ENCODE assay signal across 17 cellular contexts in the genomic region with DNA sequence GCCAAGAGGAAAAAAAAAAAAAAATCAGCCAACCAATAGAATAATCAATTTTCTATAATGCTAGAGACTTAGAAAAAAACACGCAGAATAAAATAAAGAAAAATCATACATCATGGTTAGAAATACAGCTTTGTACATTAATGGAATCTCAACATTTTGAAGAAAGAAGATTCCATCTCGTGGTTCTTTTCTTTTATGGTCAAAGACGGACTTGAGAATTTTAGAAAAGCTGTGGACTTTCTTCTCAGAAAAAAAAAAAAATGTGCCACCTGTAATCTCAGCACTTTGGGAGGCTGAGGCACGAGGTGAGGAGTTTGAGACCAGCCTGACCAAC. TPM values are rescaled to one million over a fixed set of nuclear protein-coding genes. Genes with fewer than 3 reads are reported as not detected.
A peak's percentile ranks its signal among the peaks of the same experiment; 100 is the strongest.
DNase-seq lines count a peak whose midpoint lies in the region; ATAC-seq, FAIRE-seq and TF ChIP-seq lines count a peak whose summit lies in the region.
"Had no signal": no experiment of that assay in that cellular context is flagged by ENCODE, and none has a peak within 500 bp of the region (broad histone marks: within the 10 kb centered on the region; RNA-seq: fewer than 3 reads in every experiment).

No MANE protein-coding gene starts in this region.

- FAIRE-seq in GM19239 (lab: Jason Lieb, UNC) = no peak

- no peak overlapping the region for H4K91ac ChIP-seq in mesenchymal stem cell (ENCODE audit: low read length)

- peaks cover 4 to 5% (median 4%) of the 10 kb centered on the region in 3 donors for H3K4me1 Mint-ChIP-seq in T-cell

- H3K27ac ChIP-seq in left ventricle myocardium inferior (replicated peaks) = no peak overlapping the region
- no peak overlapping the region for H3K27ac ChIP-seq in RWPE1
- H3K27ac ChIP-seq in mesenchymal stem cell (ENCODE audit: low read length, poor library complexity, severe bottlenecking) = no peak overlapping the region
- H3K27ac ChIP-seq: esophagus muscularis mucosa, heart left ventricle, suprapubic skin had no signal

- H3K27ac Mint-ChIP-seq in T-cell = no peak overlapping the region
- H3K27ac Mint-ChIP-seq: activated T-helper 2 cell treated with anti-CD3 and anti-CD28 coated beads, Interferon-gamma antibody, Interleukin-2, Interleukin-4, amounts not matched to agents 10 μg/mL and 5 μg/mL and 100 μg/mL, durations not matched to agents 14 hours and 24 hours and 36 hours; naive B cell had no signal

- H2BK5ac ChIP-seq in mesenchymal stem cell (ENCODE audit: low read depth, low read length, poor library complexity, severe bottlenecking) = no peak overlapping the region

- H3K23ac ChIP-seq in mesenchymal stem cell (ENCODE audit: low read length in 2 of 2) = no peak overlapping the region

- no peak overlapping the region for H3K4me3 Mint-ChIP-seq in T-cell
- H3K4me3 Mint-ChIP-seq: CD8-positive, alpha-beta memory T cell; naive B cell had no signal

- H4K8ac ChIP-seq in mesenchymal stem cell (ENCODE audit: low read length) = no peak overlapping the region

- H2AFZ ChIP-seq in mesenchymal stem cell (ENCODE audit: low read depth, low read length) = no peak overlapping the region

- POLR2A ChIA-PET in RWPE1 (lab: Yijun Ruan, JAX; ENCODE audit: low non-redundant PET) (no interaction called here), T-cell (lab: Charles Lee) (no interaction called here)

- H3K4me3 ChIP-seq in left ventricle myocardium inferior (no peak overlapping the region), mesenchymal stem cell (ENCODE audit: insufficient read depth in 1 of 2, low read depth in 1 of 2, low read length in 2 of 2) (no peak overlapping the region)
- H3K4me3 ChIP-seq: esophagus muscularis mucosa, HAP-1 had no signal

- no peak overlapping the region for H3K18ac ChIP-seq in mesenchymal stem cell (ENCODE audit: low read depth in 1 of 2, low read length in 2 of 2)

- no peak overlapping the region for H2BK120ac ChIP-seq in mesenchymal stem cell (ENCODE audit: low read depth, low read length)

- H3K36me3 Mint-ChIP-seq in T-cell = no peaks in the 10 kb centered on the region
- H3K36me3 Mint-ChIP-seq: brain; CD8-positive, alpha-beta memory T cell had no signal

- H3K4me2 ChIP-seq in mesenchymal stem cell (ENCODE audit: low read length, poor library complexity, severe bottlenecking) = no peak overlapping the region

- intact Hi-C loops in left ventricle myocardium inferior (cut with micrococcal nuclease) = no loop called here
- intact Hi-C loops in left cardiac atrium (cut with DNase I) = loop anchor here in 1 of 2 donors (5.0 kb wide), 1 partner anchor 313 kb away; no protein-coding TSS in a partner anchor

- H3K9me3 ChIP-seq in left ventricle myocardium inferior (replicated peaks) = no peaks in the 10 kb centered on the region
- H3K9me3 ChIP-seq in mesenchymal stem cell (ENCODE audit: control insufficient read depth, low read length) = no peaks in the 10 kb centered on the region
- H3K9me3 ChIP-seq: esophagus muscularis mucosa, HAP-1, heart left ventricle, suprapubic skin had no signal

- no peak overlapping the region for H2AK5ac ChIP-seq in mesenchymal stem cell (ENCODE audit: low read length, severe bottlenecking)

- WGBS in mesenchymal stem cell = 97% methylated on average over 3 of the region's 4 CpGs

- no peaks in the 10 kb centered on the region for H3K27me3 ChIP-seq in left ventricle myocardium inferior (ENCODE audit: low read depth)
- H3K27me3 ChIP-seq in mesenchymal stem cell (ENCODE audit: control insufficient read depth in 1 of 2, insufficient read depth in 1 of 2, low read length in 2 of 2) = no peaks in the 10 kb centered on the region
- H3K27me3 ChIP-seq: esophagus muscularis mucosa, heart left ventricle, suprapubic skin had no signal

- H3K4me1 ChIP-seq in left ventricle myocardium inferior (no peaks in the 10 kb centered on the region), mesenchymal stem cell (ENCODE audit: control insufficient read depth, insufficient read depth, low read depth, low read length) (no peaks in the 10 kb centered on the region)

- no peak overlapping the region for H3K4ac ChIP-seq in mesenchymal stem cell (ENCODE audit: low read depth in 1 of 2, low read length in 2 of 2)

- peak overlapping the region; percentile 82 for H3K9ac ChIP-seq in mesenchymal stem cell (ENCODE audit: low read length)

- no peak overlapping the region for H2BK12ac ChIP-seq in mesenchymal stem cell (ENCODE audit: low read length in 2 of 2)

- CTCF ChIA-PET in RWPE1 (lab: Yijun Ruan, JAX) (interaction anchor here (0.6 to 1.5 kb wide), 19 partner anchors 14 to 1987 kb away, joined by 3 to 16 read pairs (median 5); no protein-coding TSS in a partner anchor), T-cell (lab: Charles Lee) (interaction anchor here (0.6 to 1.5 kb wide), 13 partner anchors 9 to 1990 kb away, joined by 3 to 9 read pairs (median 3); no protein-coding TSS in a partner anchor)

- H3K9me3 Mint-ChIP-seq in T-cell = no peaks in the 10 kb centered on the region
- H3K9me3 Mint-ChIP-seq: activated T-helper 2 cell treated with anti-CD3 and anti-CD28 coated beads, Interferon-gamma antibody, Interleukin-2, Interleukin-4, amounts not matched to agents 10 μg/mL and 5 μg/mL and 100 μg/mL, durations not matched to agents 14 hours and 24 hours and 36 hours; naive B cell had no signal

- H2BK15ac ChIP-seq in mesenchymal stem cell (ENCODE audit: low read depth, poor library complexity, severe bottlenecking) = no peak overlapping the region

- TF ChIP-seq CTCF in left ventricle myocardium inferior (IDR thresholded peaks at IDR 0.05; ENCODE audit: borderline replicate concordance) (peak; percentile 5), RWPE1 (conservative IDR thresholded peaks at IDR 0.05; ENCODE audit: low read depth) (peak; percentile 24)

- no peaks in the 10 kb centered on the region for H3K36me3 ChIP-seq in left ventricle myocardium inferior
- no peaks in the 10 kb centered on the region for H3K36me3 ChIP-seq in mesenchymal stem cell (ENCODE audit: control insufficient read depth in 1 of 2, insufficient read depth in 2 of 2, low read depth in 1 of 2, low read length in 2 of 2)
- H3K36me3 ChIP-seq: esophagus muscularis mucosa, HAP-1, heart left ventricle, suprapubic skin had no signal

- DNase-seq in left ventricle myocardium inferior (no peak), left cardiac atrium (no peak), RWPE1 (ENCODE audit: low spot score) (no peak), mesenchymal stem cell (no peak), GM19239 (ENCODE audit: insufficient read length, low spot score) (no peak), amniotic stem cell (lab: John Stamatoyannopoulos, UW) (no peak), GOT3 (lab: John Stamatoyannopoulos, UW) (no peak), T-cell (no peak)

- H3K27me3 Mint-ChIP-seq in T-cell = peaks cover 0 to 10% of the 10 kb centered on the region in 2 donors

- H3K79me1 ChIP-seq in mesenchymal stem cell (replicated peaks; ENCODE audit: low read length, poor library complexity, severe bottlenecking) = no peaks in the 10 kb centered on the region

- no peak for ATAC-seq in left cardiac atrium
- ATAC-seq in T-cell (replicated peaks in 1 of 4) = no peak
- ATAC-seq: left ventricle myocardium superior had no signal

- no peak overlapping the region for H3K14ac ChIP-seq in mesenchymal stem cell (ENCODE audit: low read length in 2 of 2)

RNA-seq across cellular contexts. Expression of gene ATIC, which starts 41.8 kb away (rescaled TPM):
- total RNA-seq in left ventricle myocardium inferior (47.1 TPM), left cardiac atrium (10 to 100 TPM; 41.1 to 49.6 TPM), T-cell (10 to 100 TPM; 61.9 to 97.4 (median 78.8) TPM)
- 182 TPM for polyA plus RNA-seq in mesenchymal stem cell (2013, experiment 1 of 2)
- polyA plus RNA-seq in mesenchymal stem cell (2013, experiment 2 of 2) = 193 TPM
